6 cellular contexts compared by ENCODE assay signal in the genomic region with DNA sequence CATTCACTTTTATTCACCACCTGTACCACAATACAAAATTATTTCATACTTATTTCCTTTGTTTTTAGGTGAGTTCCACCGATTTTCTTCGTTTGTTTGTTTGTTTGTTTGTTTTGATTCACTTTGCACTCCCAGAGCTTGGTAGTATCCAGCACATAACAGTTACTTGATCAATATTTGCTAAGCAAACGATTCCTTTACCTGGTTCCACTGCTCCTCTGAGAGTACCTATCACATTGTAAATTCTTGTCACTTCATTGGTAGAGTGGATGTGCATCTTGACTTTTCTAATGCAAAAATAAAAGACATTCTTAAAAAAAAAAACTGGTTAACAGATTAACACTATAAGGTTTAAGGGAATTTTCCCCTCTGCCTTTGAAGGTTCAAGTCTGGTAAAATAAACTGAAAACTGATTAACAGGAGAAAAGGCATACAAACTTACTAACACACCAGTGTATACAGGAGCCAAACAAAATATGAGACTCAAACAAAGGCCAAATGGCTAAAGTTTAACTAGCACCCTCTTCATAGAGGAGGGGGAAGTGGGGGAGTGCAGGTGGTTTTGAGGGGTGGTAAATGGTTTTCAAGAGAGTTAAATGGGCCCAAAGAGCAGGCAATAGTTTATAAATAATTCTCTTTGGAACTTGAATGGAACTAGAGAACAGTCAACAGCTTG. TPM values are rescaled to one million over a fixed set of nuclear protein-coding genes. Genes with fewer than 3 reads are reported as not detected.
"Had no signal": no experiment of that assay in that cellular context is flagged by ENCODE, and none has a peak within 500 bp of the region (broad histone marks: within the 10 kb centered on the region; RNA-seq: fewer than 3 reads in every experiment).

No MANE protein-coding gene starts in this region.

RNA-seq across cellular contexts. Expression of gene FOLH1, which starts 33.6 kb away (rescaled TPM):
- total RNA-seq: dermis blood vessel endothelial cell; gastrocnemius medialis; left ventricle myocardium inferior; mononuclear cell; naive thymus-derived CD4-positive, alpha-beta T cell had no signal
- polyA plus RNA-seq: mammary epithelial cell; naive thymus-derived CD4-positive, alpha-beta T cell had no signal
